In genomic region chr11:46305295-46305694, GRCh38 we compare ENCODE assay signal across 14 cellular contexts. TPM values are rescaled to one million over a fixed set of nuclear protein-coding genes. Genes with fewer than 3 reads are reported as not detected.
DNase-seq lines count a peak whose midpoint lies in the region; ATAC-seq and TF ChIP-seq lines count a peak whose summit lies in the region.
"Had no signal": no experiment of that assay in that cellular context is flagged by ENCODE, and none has a peak within 500 bp of the region (broad histone marks: within the 10 kb centered on the region; RNA-seq: fewer than 3 reads in every experiment).

No MANE protein-coding gene starts in this region.

- H3K9me3 ChIP-seq in SK-N-SH, result no peaks in the 10 kb centered on the region
- H3K9me3 ChIP-seq: heart right ventricle had no signal

- H3F3A ChIP-seq in SK-N-SH (replicated peaks; ENCODE audit: insufficient read depth), result peaks cover 22% of the 10 kb centered on the region

- H3K27ac ChIP-seq in SK-N-SH (ENCODE audit: low read depth in 2 of 2, low read length in 1 of 2), result no peak overlapping the region
- H3K27ac ChIP-seq: heart right ventricle had no signal

- H3K79me2 ChIP-seq in SK-N-SH (ENCODE audit: insufficient read depth), result peaks cover 76% of the 10 kb centered on the region

- CTCF ChIA-PET in SK-N-SH (lab: Yijun Ruan, JAX), result interaction anchor here (0.7 to 18.5 kb wide), 3 partner anchors 10 to 340 kb away, joined by 3 to 459 read pairs (median 14); no protein-coding TSS in a partner anchor

- H3K9ac ChIP-seq in SK-N-SH, result no peak overlapping the region

- no peak overlapping the region for H3K4me3 ChIP-seq in SK-N-SH (ENCODE audit: low read depth in 2 of 2, low read length in 1 of 2)
- H3K4me3 ChIP-seq: heart right ventricle had no signal

- TF ChIP-seq RAD21 in SK-N-SH (IDR thresholded peaks at IDR 0.05; ENCODE audit: low read length), result no peak

- H3K4me3 Mint-ChIP-seq in nephron, result no peak overlapping the region
- H3K4me3 Mint-ChIP-seq: stimulated activated naive CD8-positive, alpha-beta T cell treated with anti-CD3 and anti-CD28 coated beads, Interleukin-15, Interleukin-2, amounts not matched to agents 100 ng/mL and 50 ng/mL, for 24 hours had no signal

- no peaks in the 10 kb centered on the region for H3K27me3 Mint-ChIP-seq in nephron (ENCODE audit: low read depth)
- H3K27me3 Mint-ChIP-seq: stimulated activated naive CD8-positive, alpha-beta T cell treated with anti-CD3 and anti-CD28 coated beads, Interleukin-15, Interleukin-2, amounts not matched to agents 100 ng/mL and 50 ng/mL, for 24 hours had no signal

- POLR2A ChIA-PET in SK-N-SH (lab: Yijun Ruan, JAX), result no interaction called here

- H3K27ac Mint-ChIP-seq in nephron, result peak overlapping the region; percentile 13 to 35 (median 35)
- H3K27ac Mint-ChIP-seq: stimulated activated naive CD8-positive, alpha-beta T cell treated with anti-CD3 and anti-CD28 coated beads, Interleukin-15, Interleukin-2, amounts not matched to agents 100 ng/mL and 50 ng/mL, for 24 hours had no signal

- DNase-seq in SK-N-SH (peak; percentile 50), NAMALWA (ENCODE audit: low spot score) (peak; percentile 56), amniotic epithelial cell (ENCODE audit: low read depth) (peak; percentile 70), occipital lobe (lab: John Stamatoyannopoulos, UW) (no peak), T-helper 9 cell (no peak)
- no peak for DNase-seq in NK-92 treated with Interleukin-12 subunit alpha and Interleukin-12 subunit beta, amount 100 ng/mL, for 24 hours (lab: John Stamatoyannopoulos, UW)
- DNase-seq: activated CD8-positive, alpha-beta memory T cell treated with anti-CD3 and anti-CD28 coated beads, Interleukin-2, amount 50 U/mL, for 4 hours; cerebellar nuclear complex; heart right ventricle; NCI-H187 treated with DMSO at 0.1 percent for 48 hours; stimulated activated CD4-positive, alpha-beta T cell treated with anti-CD3 and anti-CD28 coated beads, Interleukin-12 subunit alpha, Interleukin-12 subunit beta, amount 100 ng/mL, for 4 hours had no signal

- H3K4me1 Mint-ChIP-seq in nephron, result peaks cover 10% of the 10 kb centered on the region

- ATAC-seq in SK-N-SH treated with all-trans-retinoic acid at 6 μM for 48 hours, result no peak; the same call in 2 of the 3 replicates
- ATAC-seq: heart right ventricle had no signal

- H3K4me1 ChIP-seq in SK-N-SH (ENCODE audit: control insufficient read depth in 1 of 2, insufficient read depth in 2 of 2, low read depth in 1 of 2, low read length in 1 of 2), result peaks cover 0 to 2% of the 10 kb centered on the region in 2 experiments; a peak in 1 of 4 replicates

- no peaks in the 10 kb centered on the region for H3K9me3 Mint-ChIP-seq in nephron
- H3K9me3 Mint-ChIP-seq: stimulated activated naive CD8-positive, alpha-beta T cell treated with anti-CD3 and anti-CD28 coated beads, Interleukin-15, Interleukin-2, amounts not matched to agents 100 ng/mL and 50 ng/mL, for 24 hours had no signal

- no peaks in the 10 kb centered on the region for H3K9me2 ChIP-seq in SK-N-SH

- TF ChIP-seq EP300 in SK-N-SH (IDR thresholded peaks at IDR 0.05; ENCODE audit: borderline replicate concordance in 1 of 2, low read depth in 1 of 2, low read length in 1 of 2), result no peak

- peaks cover 0 to 29% of the 10 kb centered on the region in 2 experiments for H3K36me3 ChIP-seq in SK-N-SH (replicated peaks in 1 of 2; ENCODE audit: control insufficient read depth in 1 of 2, insufficient read depth in 2 of 2, low read length in 1 of 2)

- H3K4me2 ChIP-seq in SK-N-SH, result no peak overlapping the region

- no peak overlapping the region for H2AFZ ChIP-seq in SK-N-SH (ENCODE audit: low read depth)

- no peaks in the 10 kb centered on the region for H4K20me1 ChIP-seq in SK-N-SH (ENCODE audit: insufficient read depth)

- WGBS in SK-N-SH (ENCODE audit: low lambda C conversion rate), result 74% methylated on average over 6 of the region's 6 CpGs

- H3K36me3 Mint-ChIP-seq in nephron (ENCODE audit: low read depth), result no peaks in the 10 kb centered on the region

- no peak for TF ChIP-seq CTCF in SK-N-SH (IDR thresholded peaks at IDR 0.05)
- TF ChIP-seq CTCF in nephron (IDR thresholded peaks at IDR 0.05; ENCODE audit: unreplicated experiment in 3 of 3), result peak in 1 of 3 experiments; percentile 13

- no peaks in the 10 kb centered on the region for H3K27me3 ChIP-seq in SK-N-SH (ENCODE audit: insufficient read depth)
- H3K27me3 ChIP-seq: heart right ventricle had no signal

TF ChIP-seq in SK-N-SH, 30 proteins besides CTCF, POLR2A, EP300 and RAD21 (continues in another document):
- TF ChIP-seq MEF2A (IDR thresholded peaks at IDR 0.05; ENCODE audit: borderline replicate concordance, low read depth), result no peak
- no peak for TF ChIP-seq USF2 (IDR thresholded peaks at IDR 0.05; ENCODE audit: borderline replicate concordance, low read depth, low read length)
- TF ChIP-seq GATA2 (CRISPR knock-in tag; IDR thresholded peaks at IDR 0.05), result no peak
- TF ChIP-seq TEAD4 (IDR thresholded peaks at IDR 0.05; ENCODE audit: borderline replicate concordance, insufficient read depth), result no peak
- TF ChIP-seq NRF1 (IDR thresholded peaks at IDR 0.05; ENCODE audit: low read depth, low read length), result no peak
- TF ChIP-seq RFX5 (IDR thresholded peaks at IDR 0.05; ENCODE audit: low read length), result no peak
- TF ChIP-seq ZBTB33 (IDR thresholded peaks at IDR 0.05; ENCODE audit: borderline replicate concordance, low read depth), result no peak
- no peak for TF ChIP-seq NFIC (IDR thresholded peaks at IDR 0.05; ENCODE audit: borderline replicate concordance)

TF ChIP-seq in SK-N-SH treated with all-trans-retinoic acid at 6 μM for 48 hours, 23 proteins besides CTCF, POLR2A, EP300 and RAD21:
- TF ChIP-seq OSR1 (CRISPR knock-in tag; IDR thresholded peaks at IDR 0.05), result no peak
- no peak for TF ChIP-seq ZNF565 (CRISPR knock-in tag; conservative IDR thresholded peaks at IDR 0.05; ENCODE audit: low read depth)
- TF ChIP-seq CSDC2 (CRISPR knock-in tag; IDR thresholded peaks at IDR 0.05), result no peak
- no peak for TF ChIP-seq PATZ1 (CRISPR knock-in tag; IDR thresholded peaks at IDR 0.05; ENCODE audit: borderline replicate concordance)
- TF ChIP-seq ZNF8 (CRISPR knock-in tag; IDR thresholded peaks at IDR 0.05), result no peak
- no peak for TF ChIP-seq ZFP30 (CRISPR knock-in tag; IDR thresholded peaks at IDR 0.05)
- TF ChIP-seq TOX (CRISPR knock-in tag; IDR thresholded peaks at IDR 0.05; ENCODE audit: borderline replicate concordance), result no peak
- TF ChIP-seq CSRNP3 (CRISPR knock-in tag; IDR thresholded peaks at IDR 0.05), result no peak
- TF ChIP-seq PPARA (CRISPR knock-in tag; IDR thresholded peaks at IDR 0.05; ENCODE audit: borderline replicate concordance), result no peak
- no peak for TF ChIP-seq CREB5 (CRISPR knock-in tag; IDR thresholded peaks at IDR 0.05; ENCODE audit: low read depth)
- no peak for TF ChIP-seq ZC3H10 (CRISPR knock-in tag; IDR thresholded peaks at IDR 0.05)

RNA-seq across cellular contexts. Expression of gene CREB3L1, which starts 27.8 kb away (rescaled TPM):
- 5.6 and 14.0 TPM in 2 replicates for polyA plus RNA-seq in SK-N-SH (2012; rRNA removed)
- polyA plus RNA-seq in SK-N-SH (2012; cell fraction: cytosol; rRNA removed), result 9.9 and 13.3 TPM in 2 replicates
- polyA plus RNA-seq in SK-N-SH (2012; cell fraction: nucleus; rRNA removed), result 14.7 and 17.4 TPM in 2 replicates
- total RNA-seq in occipital lobe, result 1.2 TPM

RNA-seq across cellular contexts. Expression of gene DGKZ, which starts 42.0 kb away (rescaled TPM):
- polyA plus RNA-seq in SK-N-SH (2012; rRNA removed), result 23.9 and 33.2 TPM in 2 replicates
- polyA plus RNA-seq in SK-N-SH (2012; cell fraction: cytosol; rRNA removed), result 9.1 and 17.5 TPM in 2 replicates
- 80.1 and 95.5 TPM in 2 replicates for polyA plus RNA-seq in SK-N-SH (2012; cell fraction: nucleus; rRNA removed)
- 33.5 TPM for total RNA-seq in occipital lobe

Comparison
In these comparisons a context has a peak if more than half of its experiments do, and no peak if none do; other contexts are left out.
1. DNase-seq: peak in SK-N-SH (single experiment), NAMALWA (single experiment) and amniotic epithelial cell (single experiment); none in occipital lobe (single experiment), T-helper 9 cell (single experiment) and NK-92 treated with Interleukin-12 subunit alpha and Interleukin-12 subunit beta, amount 100 ng/mL, for 24 hours (single experiment).